25 cellular contexts compared by ENCODE assay signal in genomic region chr12:44851586-44851985, GRCh38. TPM values are rescaled to one million over a fixed set of nuclear protein-coding genes. Genes with fewer than 3 reads are reported as not detected.
DNase-seq lines count a peak whose midpoint lies in the region; ATAC-seq and TF ChIP-seq lines count a peak whose summit lies in the region.
"Had no signal": no experiment of that assay in that cellular context is flagged by ENCODE, and none has a peak within 500 bp of the region (broad histone marks: within the 10 kb centered on the region; RNA-seq: fewer than 3 reads in every experiment).

No MANE protein-coding gene starts in this region.

- H3K36me3 Mint-ChIP-seq in activated CD4-positive, alpha-beta T cell treated with anti-CD3 and anti-CD28 coated beads for 36 hours (ENCODE audit: low read depth) = peaks cover 4% of the 10 kb centered on the region
- peaks cover 28% of the 10 kb centered on the region for H3K36me3 Mint-ChIP-seq in activated naive CD8-positive, alpha-beta T cell treated with anti-CD3 and anti-CD28 coated beads for 36 hours
- H3K36me3 Mint-ChIP-seq in naive thymus-derived CD8-positive, alpha-beta T cell = peaks cover 1 to 4% (median 4%) of the 10 kb centered on the region in 3 donors
- H3K36me3 Mint-ChIP-seq in chondrocyte (ENCODE audit: low read depth) = no peaks in the 10 kb centered on the region
- H3K36me3 Mint-ChIP-seq: brain had no signal

- H3K27ac Mint-ChIP-seq in activated CD4-positive, alpha-beta T cell treated with anti-CD3 and anti-CD28 coated beads for 36 hours = peak overlapping the region; percentile 75
- H3K27ac Mint-ChIP-seq in activated naive CD8-positive, alpha-beta T cell treated with anti-CD3 and anti-CD28 coated beads for 36 hours = peak overlapping the region; percentile 94
- H3K27ac Mint-ChIP-seq in naive thymus-derived CD8-positive, alpha-beta T cell = peak overlapping the region; percentile 74 to 95 (median 88)
- no peak overlapping the region for H3K27ac Mint-ChIP-seq in chondrocyte (ENCODE audit: unreplicated experiment)
- H3K27ac Mint-ChIP-seq: nephron progenitor cell had no signal

- POLR2A ChIA-PET in activated CD4-positive, alpha-beta T cell treated with anti-CD3 and anti-CD28 coated beads for 36 hours (lab: Charles Lee) = no interaction called here
- POLR2A ChIA-PET in naive thymus-derived CD8-positive, alpha-beta T cell (lab: Charles Lee) = interaction anchor here (1.0 to 1.7 kb wide), 4 partner anchors 10 to 36 kb away, joined by 3 to 8 read pairs (median 5); partner anchors contain the start of gene NELL2

- H3K4me1 Mint-ChIP-seq in activated CD4-positive, alpha-beta T cell treated with anti-CD3 and anti-CD28 coated beads for 36 hours = peaks cover 82% of the 10 kb centered on the region
- peaks cover 84% of the 10 kb centered on the region for H3K4me1 Mint-ChIP-seq in activated naive CD8-positive, alpha-beta T cell treated with anti-CD3 and anti-CD28 coated beads for 36 hours
- H3K4me1 Mint-ChIP-seq in naive thymus-derived CD8-positive, alpha-beta T cell = peaks cover 37 to 88% (median 87%) of the 10 kb centered on the region in 4 donors
- H3K4me1 Mint-ChIP-seq in chondrocyte (ENCODE audit: low read depth) = no peaks in the 10 kb centered on the region

- no peak for DNase-seq in activated CD4-positive, alpha-beta T cell treated with anti-CD3 and anti-CD28 coated beads for 36 hours
- no peak for DNase-seq in activated CD4-positive, alpha-beta T cell treated with anti-CD3 and anti-CD28 coated beads, Interleukin-2, amount 50 U/mL, for 1 hour
- peak; percentile 79 for DNase-seq in NCI-H446 treated with DMSO at 0.1 percent for 48 hours (lab: John Stamatoyannopoulos, UW)
- DNase-seq in activated naive CD8-positive, alpha-beta T cell treated with anti-CD3 and anti-CD28 coated beads for 36 hours = no peak
- no peak for DNase-seq in naive thymus-derived CD8-positive, alpha-beta T cell
- no peak for DNase-seq in mucosa of gallbladder (ENCODE audit: low spot score)
- no peak for DNase-seq in chondrocyte (ENCODE audit: low spot score)
- DNase-seq: activated CD4-positive, alpha-beta T cell treated with anti-CD3 and anti-CD28 coated beads, Interleukin-2, amount 10 ng/mL, durations not matched to agents 7 days and 5 days; activated CD8-positive, alpha-beta memory T cell treated with anti-CD3 and anti-CD28 coated beads, Interleukin-2, amount 50 U/mL, for 4 hours; activated effector memory CD4-positive, alpha-beta T cell treated with anti-CD3 and anti-CD28 coated beads, Interleukin-2, amount 50 U/mL, for 16 hours; GM23248; IMR-90; lower lobe of right lung; MV-4-11; NCI-H1436; NCI-H2081; NCI-H774; nephron progenitor cell; stimulated activated CD4-positive, alpha-beta T cell treated with anti-CD3 and anti-CD28 coated beads, Interleukin-4, amount 100 ng/mL, for 1 hour; trophoblast cell; WERI-Rb-1 had no signal

- CTCF ChIA-PET in activated CD4-positive, alpha-beta T cell treated with anti-CD3 and anti-CD28 coated beads for 36 hours (lab: Charles Lee) = interaction anchor here (0.6 to 1.1 kb wide), 2 partner anchors 10 to 23 kb away, joined by 3 read pairs; no protein-coding TSS in a partner anchor

- intact Hi-C loops in activated CD4-positive, alpha-beta T cell treated with anti-CD3 and anti-CD28 coated beads for 36 hours (cut with DNase I, micrococcal nuclease) = loop anchor here in 1 of 2 experiments (10.0 kb wide), 3 partner anchors 383 to 1047 kb away; partner anchors contain the start of genes ARID2 and TWF1

- H3K4me3 Mint-ChIP-seq in activated CD4-positive, alpha-beta T cell treated with anti-CD3 and anti-CD28 coated beads for 36 hours = no peak overlapping the region
- peak overlapping the region; percentile 62 for H3K4me3 Mint-ChIP-seq in activated naive CD8-positive, alpha-beta T cell treated with anti-CD3 and anti-CD28 coated beads for 36 hours
- peak overlapping the region; percentile 50 to 78 (median 71) for H3K4me3 Mint-ChIP-seq in naive thymus-derived CD8-positive, alpha-beta T cell
- no peak overlapping the region for H3K4me3 Mint-ChIP-seq in chondrocyte (ENCODE audit: unreplicated experiment)
- H3K4me3 Mint-ChIP-seq: activated CD4-positive, alpha-beta T cell treated with anti-CD3 and anti-CD28 coated beads, Interleukin-2, amount 10 ng/mL, durations not matched to agents 7 days and 5 days; nephron progenitor cell had no signal

- no peak for ATAC-seq in activated CD4-positive, alpha-beta T cell treated with anti-CD3 and anti-CD28 coated beads for 36 hours
- ATAC-seq in naive thymus-derived CD8-positive, alpha-beta T cell = no peak
- no peak for ATAC-seq in GM18520 (IDR thresholded peaks at IDR 0.05; ENCODE audit: unreplicated experiment)
- ATAC-seq: gastroesophageal sphincter, lower lobe of right lung had no signal

- no peak for TF ChIP-seq CTCF in chondrocyte (IDR thresholded peaks at IDR 0.05)

- no peaks in the 10 kb centered on the region for H3K27me3 Mint-ChIP-seq in activated CD4-positive, alpha-beta T cell treated with anti-CD3 and anti-CD28 coated beads for 36 hours
- no peaks in the 10 kb centered on the region for H3K27me3 Mint-ChIP-seq in activated naive CD8-positive, alpha-beta T cell treated with anti-CD3 and anti-CD28 coated beads for 36 hours
- H3K27me3 Mint-ChIP-seq in naive thymus-derived CD8-positive, alpha-beta T cell = no peaks in the 10 kb centered on the region
- peaks cover 13% of the 10 kb centered on the region for H3K27me3 Mint-ChIP-seq in chondrocyte (ENCODE audit: low read depth)
- H3K27me3 Mint-ChIP-seq: activated CD4-positive, alpha-beta T cell treated with anti-CD3 and anti-CD28 coated beads, Interleukin-2, amount 10 ng/mL, durations not matched to agents 7 days and 5 days had no signal

- no peaks in the 10 kb centered on the region for H3K9me3 Mint-ChIP-seq in activated CD4-positive, alpha-beta T cell treated with anti-CD3 and anti-CD28 coated beads for 36 hours (ENCODE audit: low read depth)
- H3K9me3 Mint-ChIP-seq in activated naive CD8-positive, alpha-beta T cell treated with anti-CD3 and anti-CD28 coated beads for 36 hours = no peaks in the 10 kb centered on the region
- H3K9me3 Mint-ChIP-seq in naive thymus-derived CD8-positive, alpha-beta T cell = no peaks in the 10 kb centered on the region
- no peaks in the 10 kb centered on the region for H3K9me3 Mint-ChIP-seq in chondrocyte (ENCODE audit: low read depth)
- H3K9me3 Mint-ChIP-seq: nephron progenitor cell had no signal

RNA-seq across cellular contexts. Expression of gene NELL2, which starts 24.5 kb away (rescaled TPM):
- 10 to 100 TPM; 28.4 to 35.8 TPM for total RNA-seq in activated CD4-positive, alpha-beta T cell treated with anti-CD3 and anti-CD28 coated beads for 36 hours
- total RNA-seq in activated naive CD8-positive, alpha-beta T cell treated with anti-CD3 and anti-CD28 coated beads for 36 hours = 100 to 1,000 TPM; 120 to 134 TPM
- total RNA-seq in naive thymus-derived CD8-positive, alpha-beta T cell = 100 to 1,000 TPM; 626 to 633 TPM
- polyA plus RNA-seq in naive thymus-derived CD8-positive, alpha-beta T cell = 100 to 1,000 TPM; 320 to 498 (median 397) TPM
- total RNA-seq in mucosa of gallbladder = 12.5 TPM
- not detected in 3 replicates for total RNA-seq in chondrocyte
- total RNA-seq: GM23248, osteocyte had no signal
- polyA plus RNA-seq: GM23248 had no signal

Comparison
In these comparisons a context has a peak if more than half of its experiments do, and no peak if none do; other contexts are left out.
1. H3K4me3 Mint-ChIP-seq: peak in activated naive CD8-positive, alpha-beta T cell treated with anti-CD3 and anti-CD28 coated beads for 36 hours (single experiment) and naive thymus-derived CD8-positive, alpha-beta T cell (10 of 10); none in activated CD4-positive, alpha-beta T cell treated with anti-CD3 and anti-CD28 coated beads for 36 hours (single experiment) and chondrocyte (single experiment).
2. RNA of gene NELL2, which starts 24.5 kb away (total RNA-seq): 626 to 633 TPM in naive thymus-derived CD8-positive, alpha-beta T cell, 120 to 134 TPM in activated naive CD8-positive, alpha-beta T cell treated with anti-CD3 and anti-CD28 coated beads for 36 hours, 28.4 to 35.8 TPM in activated CD4-positive, alpha-beta T cell treated with anti-CD3 and anti-CD28 coated beads for 36 hours and 12.5 TPM in mucosa of gallbladder (single experiment); not detected in chondrocyte; every median in the first group is over 10 times any median in the second.